15 cellular contexts compared by ENCODE assay signal in the genomic region with DNA sequence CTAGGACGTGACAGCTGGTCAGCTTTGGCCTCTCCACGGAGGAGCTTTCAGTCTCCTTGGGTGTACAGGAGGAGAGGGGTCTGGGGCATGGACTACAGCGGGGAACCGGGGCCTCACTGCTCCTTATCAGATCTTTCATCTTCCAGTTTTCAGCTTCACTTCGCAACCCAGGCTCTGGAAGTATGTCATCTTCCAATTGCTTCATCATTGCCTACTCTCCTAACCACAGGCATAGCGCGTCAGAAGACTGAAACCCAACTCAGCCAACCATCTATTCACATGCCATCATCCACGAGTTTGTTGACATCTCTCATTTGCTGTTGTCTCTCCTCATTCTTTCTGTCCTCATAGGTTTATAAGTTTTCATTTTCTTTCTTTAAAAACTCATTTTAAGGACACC.
"Had no signal": no experiment of that assay in that cellular context is flagged by ENCODE, and none has a peak within 500 bp of the region (broad histone marks: within the 10 kb centered on the region; RNA-seq: fewer than 3 reads in every experiment).

No MANE protein-coding gene starts in this region.

- H3K27ac ChIP-seq: parathyroid adenoma, stomach, testis, WERI-Rb-1 had no signal

- H3K27me3 ChIP-seq: stomach, testis had no signal

- H3K4me1 Mint-ChIP-seq: activated CD8-positive, alpha-beta memory T cell treated with anti-CD3 and anti-CD28 coated beads, Interleukin-2, amount 10 ng/mL, durations not matched to agents 7 days and 5 days; naive thymus-derived CD4-positive, alpha-beta T cell had no signal

- H3K9me3 Mint-ChIP-seq: activated CD4-positive, alpha-beta memory T cell treated with anti-CD3 and anti-CD28 coated beads for 36 hours; activated naive CD4-positive, alpha-beta T cell treated with anti-CD3 and anti-CD28 coated beads for 36 hours; activated T-helper 2 cell treated with anti-CD3 and anti-CD28 coated beads, Interferon-gamma antibody, Interleukin-2, Interleukin-4, amounts not matched to agents 10 μg/mL and 5 μg/mL and 100 μg/mL, durations not matched to agents 14 hours and 24 hours and 36 hours; naive thymus-derived CD4-positive, alpha-beta T cell had no signal

- H3K36me3 Mint-ChIP-seq: activated CD4-positive, alpha-beta memory T cell treated with anti-CD3 and anti-CD28 coated beads for 36 hours; activated CD8-positive, alpha-beta memory T cell treated with anti-CD3 and anti-CD28 coated beads, Interleukin-2, amount 10 ng/mL, durations not matched to agents 7 days and 5 days; naive thymus-derived CD4-positive, alpha-beta T cell had no signal

- H3K4me1 ChIP-seq: parathyroid adenoma, stomach, testis had no signal

- H3K27ac Mint-ChIP-seq: activated CD4-positive, alpha-beta memory T cell treated with anti-CD3 and anti-CD28 coated beads for 36 hours; activated CD8-positive, alpha-beta memory T cell treated with anti-CD3 and anti-CD28 coated beads, Interleukin-2, amount 10 ng/mL, durations not matched to agents 7 days and 5 days; activated naive CD4-positive, alpha-beta T cell treated with anti-CD3 and anti-CD28 coated beads for 36 hours; activated T-helper 2 cell treated with anti-CD3 and anti-CD28 coated beads, Interferon-gamma antibody, Interleukin-2, Interleukin-4, amounts not matched to agents 10 μg/mL and 5 μg/mL and 100 μg/mL, durations not matched to agents 14 hours and 24 hours and 36 hours; naive thymus-derived CD4-positive, alpha-beta T cell had no signal

- H3K4me3 Mint-ChIP-seq: activated CD4-positive, alpha-beta memory T cell treated with anti-CD3 and anti-CD28 coated beads for 36 hours; activated CD8-positive, alpha-beta memory T cell treated with anti-CD3 and anti-CD28 coated beads, Interleukin-2, amount 10 ng/mL, durations not matched to agents 7 days and 5 days; activated naive CD4-positive, alpha-beta T cell treated with anti-CD3 and anti-CD28 coated beads for 36 hours; naive thymus-derived CD4-positive, alpha-beta T cell had no signal

- H3K9ac ChIP-seq: parathyroid adenoma had no signal

- H3K36me3 ChIP-seq: stomach, WERI-Rb-1 had no signal

- ATAC-seq: activated CD8-positive, alpha-beta memory T cell treated with anti-CD3 and anti-CD28 coated beads, Interleukin-2, amount 10 ng/mL, durations not matched to agents 7 days and 5 days; naive thymus-derived CD4-positive, alpha-beta T cell had no signal

- H3K4me3 ChIP-seq: lung, stomach, testis had no signal

- DNase-seq: activated CD4-positive, alpha-beta memory T cell treated with anti-CD3 and anti-CD28 coated beads for 36 hours; activated CD8-positive, alpha-beta memory T cell treated with anti-CD3 and anti-CD28 coated beads, Interleukin-2, amount 10 ng/mL, durations not matched to agents 7 days and 5 days; activated naive CD4-positive, alpha-beta T cell treated with anti-CD3 and anti-CD28 coated beads for 36 hours; activated T-cell treated with anti-CD3 and anti-CD28 coated beads, Interleukin-2, amount 50 U/mL, for 1 hour; islet precursor cell; naive thymus-derived CD4-positive, alpha-beta T cell; stimulated activated CD4-positive, alpha-beta T cell treated with anti-CD3 and anti-CD28 coated beads, Interleukin-12 subunit alpha, Interleukin-12 subunit beta, amount 100 ng/mL, for 4 hours; stimulated activated CD4-positive, alpha-beta T cell treated with anti-CD3 and anti-CD28 coated beads, Interleukin-2, amount 100 ng/mL, for 24 hours; stomach; T1000; testis; WERI-Rb-1 had no signal

- H3K9me3 ChIP-seq: stomach, testis had no signal

- H3K79me2 ChIP-seq: parathyroid adenoma had no signal
